In the genomic region with DNA sequence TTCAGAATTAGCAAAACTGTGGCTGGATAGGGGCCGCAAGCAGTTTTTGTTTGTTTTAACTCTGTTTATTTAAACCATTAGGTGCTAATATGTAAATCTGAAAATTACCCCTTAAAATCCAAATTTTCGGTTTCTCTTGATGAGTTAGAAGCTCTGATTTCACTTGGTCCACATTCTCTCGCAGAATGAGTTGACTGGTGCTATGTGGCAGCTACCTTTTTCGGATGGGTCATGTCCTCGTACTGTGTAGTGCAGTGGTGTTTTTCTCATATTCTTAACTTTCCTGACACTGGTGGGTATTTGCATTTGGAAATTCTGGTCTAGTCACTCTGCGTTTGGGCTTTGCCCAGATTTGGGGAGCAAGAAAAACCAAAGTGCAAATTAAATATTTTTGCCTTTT, we compare ENCODE assay signal across 18 cellular contexts.
"Had no signal": no experiment of that assay in that cellular context is flagged by ENCODE, and none has a peak within 500 bp of the region (broad histone marks: within the 10 kb centered on the region; RNA-seq: fewer than 3 reads in every experiment).

No MANE protein-coding gene starts in this region.

- H3K36me3 ChIP-seq: esophagus squamous epithelium, heart right ventricle, left lung, upper lobe of right lung had no signal

- H3K27ac ChIP-seq: esophagus squamous epithelium, heart right ventricle, left lung, upper lobe of right lung had no signal

- H3K4me1 ChIP-seq: esophagus squamous epithelium, heart right ventricle, left lung, upper lobe of right lung had no signal

- ATAC-seq: activated T-cell treated with anti-CD3 and anti-CD28 coated beads, Interleukin-2, amount 50 U/mL, for 72 hours; effector memory CD8-positive, alpha-beta T cell; heart right ventricle; left lung; upper lobe of right lung had no signal

- H3K9me3 ChIP-seq: esophagus squamous epithelium, heart right ventricle, left lung, upper lobe of right lung had no signal

- H3K27ac Mint-ChIP-seq: activated CD4-positive, alpha-beta T cell treated with anti-CD3 and anti-CD28 coated beads, Interleukin-2, amount 10 ng/mL, durations not matched to agents 7 days and 5 days; activated naive CD8-positive, alpha-beta T cell; activated T-cell treated with anti-CD3 and anti-CD28 coated beads, Interleukin-2, amount 50 U/mL, for 72 hours; effector memory CD8-positive, alpha-beta T cell; nephron progenitor cell had no signal

- H3K9me3 Mint-ChIP-seq: activated CD4-positive, alpha-beta T cell treated with anti-CD3 and anti-CD28 coated beads, Interleukin-2, amount 10 ng/mL, durations not matched to agents 7 days and 5 days; activated T-cell treated with anti-CD3 and anti-CD28 coated beads, Interleukin-2, amount 50 U/mL, for 72 hours; effector memory CD8-positive, alpha-beta T cell; nephron progenitor cell had no signal

- DNase-seq: activated CD4-positive, alpha-beta T cell treated with anti-CD3 and anti-CD28 coated beads, Interleukin-2, amount 10 ng/mL, durations not matched to agents 7 days and 5 days; activated gamma-delta T cell treated with Interleukin-2 at 50 U/mL for 16 hours; activated T-cell treated with anti-CD3 and anti-CD28 coated beads, Interleukin-2, amount 50 U/mL, for 72 hours; dermis blood vessel endothelial cell; effector memory CD8-positive, alpha-beta T cell; esophagus squamous epithelium; heart right ventricle; left lung; nephron progenitor cell; nucleus accumbens; posterior cingulate gyrus; stimulated activated CD4-positive, alpha-beta T cell treated with anti-CD3 and anti-CD28 coated beads, Interleukin-12 subunit alpha, Interleukin-12 subunit beta, amount 100 ng/mL, for 4 hours; stimulated activated CD4-positive, alpha-beta T cell treated with anti-CD3 and anti-CD28 coated beads, Interleukin-1b, Interleukin-23, amount 100 ng/mL, for 48 hours; stimulated activated CD8-positive, alpha-beta memory T cell treated with anti-CD3 and anti-CD28 coated beads, Interleukin-4, amount 100 ng/mL, for 48 hours; stimulated activated naive CD4-positive, alpha-beta T cell; T1000; upper lobe of right lung had no signal

- H3K4me3 ChIP-seq: esophagus squamous epithelium, heart right ventricle, left lung, upper lobe of right lung had no signal

- H3K27me3 ChIP-seq: esophagus squamous epithelium, heart right ventricle, left lung, upper lobe of right lung had no signal

- H3K36me3 Mint-ChIP-seq: activated naive CD8-positive, alpha-beta T cell had no signal
